ENCODE assay signal across 7 cellular contexts in the genomic region with DNA sequence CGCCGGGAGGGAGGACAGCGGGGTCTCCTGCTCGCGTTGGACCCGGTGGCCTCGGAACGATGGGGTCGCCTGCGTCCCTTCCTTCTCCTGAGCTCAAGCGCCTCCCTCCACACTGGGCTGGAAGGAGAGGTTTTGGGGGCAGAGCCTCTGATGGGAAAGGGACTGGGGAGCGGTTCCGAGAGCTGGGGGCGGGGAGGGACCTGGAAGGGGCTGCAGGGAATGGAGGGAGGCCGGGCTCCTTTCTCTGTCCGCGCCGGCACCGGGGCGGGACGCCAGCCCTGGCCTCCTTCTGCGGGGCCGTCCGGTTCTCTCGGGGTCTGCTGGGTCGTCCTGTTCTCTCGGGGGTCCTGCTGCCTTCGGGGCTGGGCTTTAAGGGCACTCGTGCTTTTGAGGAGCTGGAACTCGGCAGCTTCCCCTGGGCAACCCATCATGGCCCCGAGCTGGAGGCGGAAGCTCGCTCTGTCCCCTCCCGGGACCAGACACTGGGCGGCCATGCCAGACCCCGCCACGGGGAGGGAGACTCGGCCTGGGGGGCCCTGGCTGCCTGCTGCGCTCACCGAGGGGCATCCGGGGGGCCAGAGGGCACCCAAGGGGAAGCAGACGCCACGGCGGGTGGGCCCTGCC.
DNase-seq lines count a peak whose midpoint lies in the region; ATAC-seq, FAIRE-seq and TF ChIP-seq lines count a peak whose summit lies in the region.
"Not testable (repeated sequence)": the region's sequence is repeated elsewhere in the genome, so short reads cannot be mapped to it uniquely, and the experiment has no call there.

No MANE protein-coding gene starts in this region.

- H3K36me3 Mint-ChIP-seq in activated T-cell treated with anti-CD3 and anti-CD28 coated beads, Interleukin-2, amount 50 U/mL, for 4 hours (ENCODE audit: insufficient read depth); naive B cell: not testable (repeated sequence)

- H3K9me3 Mint-ChIP-seq in activated T-cell treated with anti-CD3 and anti-CD28 coated beads, Interleukin-2, amount 50 U/mL, for 4 hours; naive B cell: not testable (repeated sequence)

- H3K36me3 ChIP-seq in OCI-LY3 (replicated peaks; ENCODE audit: low read depth, low read length); kidney (ENCODE audit: control insufficient read depth in 1 of 2, insufficient read depth in 2 of 2, low read length in 2 of 2); spleen; thoracic aorta: not testable (repeated sequence)

- peak overlapping the region; percentile 43; the same call in 1 of the 2 replicates for H3K9ac ChIP-seq in OCI-LY3 (ENCODE audit: low read length)
- not testable (repeated sequence) for H3K9ac ChIP-seq in kidney (ENCODE audit: low read length in 2 of 2)

- H3K27me3 ChIP-seq in OCI-LY3 (ENCODE audit: low read depth, low read length); spleen (replicated peaks in 1 of 7); thoracic aorta (replicated peaks; ENCODE audit: insufficient read depth): not testable (repeated sequence)

- H4K20me1 ChIP-seq in OCI-LY3 (ENCODE audit: insufficient read depth, low read length), result not testable (repeated sequence)

- not testable (repeated sequence) for H3K9me3 ChIP-seq in OCI-LY3 (ENCODE audit: insufficient read depth, low read length); kidney (ENCODE audit: control insufficient read depth in 1 of 2, low read length in 2 of 2); spleen; thoracic aorta

- H3K4me1 ChIP-seq in OCI-LY3 (ENCODE audit: low read length); kidney (ENCODE audit: control insufficient read depth in 1 of 2, insufficient read depth in 1 of 2, low read depth in 1 of 2, low read length in 2 of 2); spleen; thoracic aorta (ENCODE audit: control insufficient read depth in 1 of 2, low read depth in 2 of 2): not testable (repeated sequence)

- not testable (repeated sequence) for H2AFZ ChIP-seq in OCI-LY3 (ENCODE audit: low read depth, low read length)

- not testable (repeated sequence) for H3K4me3 Mint-ChIP-seq in activated T-cell treated with anti-CD3 and anti-CD28 coated beads, Interleukin-2, amount 50 U/mL, for 4 hours; naive B cell

- not testable (repeated sequence) for TF ChIP-seq POLR2A in spleen (IDR thresholded peaks at IDR 0.05)

- peak overlapping the region; percentile 85; the same call in 1 of the 2 replicates for H3K4me2 ChIP-seq in OCI-LY3 (ENCODE audit: low read length)

- H3K4me3 ChIP-seq in OCI-LY3 (ENCODE audit: low read length) (0 out of 2 replicates have a peak overlapping the region, but pooled peaks have one; percentile 71), spleen (peak overlapping the region in 1 of 8 donors; percentile 35), thoracic aorta (peak overlapping the region; percentile 42)
- not testable (repeated sequence) for H3K4me3 ChIP-seq in kidney (ENCODE audit: low read length in 2 of 2)

- peak overlapping the region in 1 of 6 donors; percentile 69 for H3K27ac Mint-ChIP-seq in naive B cell

- H3K27ac ChIP-seq in OCI-LY3 (ENCODE audit: low read length), result peak overlapping the region; percentile 65; the same call in 1 of the 2 replicates
- H3K27ac ChIP-seq in kidney (ENCODE audit: low read depth in 2 of 2, low read length in 2 of 2); thoracic aorta: not testable (repeated sequence)
- peak overlapping the region in 1 of 8 donors; percentile 31 for H3K27ac ChIP-seq in spleen

- FAIRE-seq in kidney (lab: Jason Lieb, UNC), result not testable (repeated sequence)

- H3K27me3 Mint-ChIP-seq in activated T-cell treated with anti-CD3 and anti-CD28 coated beads, Interleukin-2, amount 50 U/mL, for 4 hours (ENCODE audit: low read depth); naive B cell: not testable (repeated sequence)

- intact Hi-C loops in Right ventricle myocardium inferior (cut with DNase I); kidney (cut with DNase I); spleen (cut with DNase I; ENCODE audit: low total_unique reads): not testable (repeated sequence)

- H3K4me1 Mint-ChIP-seq in activated T-cell treated with anti-CD3 and anti-CD28 coated beads, Interleukin-2, amount 50 U/mL, for 4 hours (ENCODE audit: low read depth); naive B cell: not testable (repeated sequence)

- WGBS in spleen, 5 donors, result 10 to 16% methylated on average over 9 to 12 of the region's 44 CpGs; no CpG with 5 or more reads in 3 of the 5 donors

- not testable (repeated sequence) for TF ChIP-seq CTCF in OCI-LY3 (IDR thresholded peaks at IDR 0.05; ENCODE audit: low read depth, low read length); kidney (IDR thresholded peaks at IDR 0.05; ENCODE audit: borderline replicate concordance, extremely low read depth, insufficient read depth); spleen (IDR thresholded peaks at IDR 0.05 in 8 of 11, conservative IDR thresholded peaks at IDR 0.05 in 3 of 11); thoracic aorta (IDR thresholded peaks at IDR 0.05)

- H3K79me2 ChIP-seq in OCI-LY3 (ENCODE audit: low read length), result not testable (repeated sequence)

- peak; percentile 9 to 24 for ATAC-seq in activated T-cell treated with anti-CD3 and anti-CD28 coated beads, Interleukin-2, amount 50 U/mL, for 4 hours
- not testable (repeated sequence) for ATAC-seq in Right ventricle myocardium inferior; thoracic aorta (ENCODE audit: insufficient number of reproducible peaks, low FRiP score, low read depth)
- ATAC-seq in naive B cell (ENCODE audit: low read depth in 2 of 2), result peak; percentile 4 to 5

- DNase-seq in activated T-cell treated with anti-CD3 and anti-CD28 coated beads, Interleukin-2, amount 50 U/mL, for 4 hours; naive B cell; thoracic aorta (ENCODE audit: low spot score): not testable (repeated sequence)
- DNase-seq in Right ventricle myocardium inferior (ENCODE audit: missing footprints) (peak; percentile 18), kidney (peak; percentile 36), spleen (peak; percentile 64)
